Comparison of ENCODE assay signal across 30 cellular contexts in the genomic region with DNA sequence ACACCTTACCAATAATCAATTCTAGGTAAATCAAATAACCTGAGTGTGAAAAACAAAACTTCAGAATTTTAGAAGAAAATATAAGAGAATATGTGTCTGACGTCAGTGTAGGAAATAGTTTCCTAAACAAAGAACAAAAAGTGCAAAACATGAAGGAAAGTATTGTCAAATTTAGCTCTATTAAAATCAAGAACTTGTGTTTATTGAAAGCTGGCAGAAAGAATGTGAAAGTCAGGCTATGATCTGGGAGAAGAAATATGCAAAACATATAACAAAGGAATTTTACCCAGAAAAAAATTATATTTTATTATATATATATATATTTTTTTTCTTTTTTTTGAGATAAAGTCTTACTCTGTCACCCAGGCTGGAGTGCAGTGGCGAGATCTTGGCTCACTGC.
"Had no signal": no experiment of that assay in that cellular context is flagged by ENCODE, and none has a peak within 500 bp of the region (broad histone marks: within the 10 kb centered on the region; RNA-seq: fewer than 3 reads in every experiment).

No MANE protein-coding gene starts in this region.

- H3K9me3 ChIP-seq: ascending aorta, MG63, SJCRH30 had no signal

- H3K4me3 ChIP-seq: ascending aorta, cardiac muscle cell, MG63, SJCRH30, SK-N-MC had no signal

- H3K9me3 Mint-ChIP-seq: activated CD4-positive, alpha-beta T cell treated with anti-CD3 and anti-CD28 coated beads, Interleukin-2, amount 10 ng/mL, durations not matched to agents 24 days and 14 days; activated CD8-positive, alpha-beta T cell treated with anti-CD3 and anti-CD28 coated beads for 36 hours; activated naive CD8-positive, alpha-beta T cell treated with anti-CD3 and anti-CD28 coated beads for 36 hours; activated T-cell treated with anti-CD3 and anti-CD28 coated beads, Interleukin-2, amount 50 U/mL, for 72 hours; activated T-helper 17 cell treated with anti-CD3 and anti-CD28 coated beads, Interleukin-2, amount 50 U/mL, for 72 hours had no signal

- ATAC-seq: activated CD8-positive, alpha-beta T cell treated with anti-CD3 and anti-CD28 coated beads for 36 hours; activated T-cell treated with anti-CD3 and anti-CD28 coated beads, Interleukin-2, amount 50 U/mL, for 72 hours; activated T-helper 17 cell treated with anti-CD3 and anti-CD28 coated beads, Interleukin-2, amount 50 U/mL, for 72 hours; Panc1 had no signal

- H3K4me1 Mint-ChIP-seq: activated naive CD8-positive, alpha-beta T cell treated with anti-CD3 and anti-CD28 coated beads for 36 hours; activated T-helper 17 cell treated with anti-CD3 and anti-CD28 coated beads, Interleukin-2, amount 50 U/mL, for 72 hours had no signal

- H3K27me3 Mint-ChIP-seq: activated naive CD8-positive, alpha-beta T cell treated with anti-CD3 and anti-CD28 coated beads for 36 hours; activated T-helper 17 cell treated with anti-CD3 and anti-CD28 coated beads, Interleukin-2, amount 50 U/mL, for 72 hours had no signal

- H3K36me3 Mint-ChIP-seq: activated naive CD8-positive, alpha-beta T cell treated with anti-CD3 and anti-CD28 coated beads for 36 hours had no signal

- H3K4me1 ChIP-seq: ascending aorta, SJCRH30 had no signal

- DNase-seq: activated CD4-positive, alpha-beta T cell treated with anti-CD3 and anti-CD28 coated beads, Interleukin-2, amount 10 ng/mL, durations not matched to agents 24 days and 14 days; activated CD4-positive, alpha-beta T cell treated with anti-CD3 and anti-CD28 coated beads, Interleukin-2, amount 50 U/mL, for 4 hours; activated CD8-positive, alpha-beta T cell treated with anti-CD3 and anti-CD28 coated beads for 36 hours; activated effector memory CD4-positive, alpha-beta T cell treated with anti-CD3 and anti-CD28 coated beads, Interleukin-2, amount 50 U/mL, for 16 hours; activated naive CD4-positive, alpha-beta T cell; activated naive CD4-positive, alpha-beta T cell treated with anti-CD3 and anti-CD28 coated beads, Interleukin-2, amount 50 U/mL, for 16 hours; activated naive CD8-positive, alpha-beta T cell treated with anti-CD3 and anti-CD28 coated beads for 36 hours; activated T-cell treated with anti-CD3 and anti-CD28 coated beads, Interleukin-2, amount 50 U/mL, for 1 hour; activated T-cell treated with anti-CD3 and anti-CD28 coated beads, Interleukin-2, amount 50 U/mL, for 72 hours; amygdala; Kasumi-1; KG1; MG63; NCI-H1048; NCI-H1105 treated with DMSO at 0.1 percent for 48 hours; NCI-H1436; NCI-H1694; NCI-H1930; NCI-H345; NCI-H510A treated with DMSO at 0.1 percent for 48 hours; NCI-H69; NCI-H82; SHP77; SJCRH30; T1000 had no signal

- H3K27me3 ChIP-seq: ascending aorta, cardiac muscle cell, MG63, SJCRH30 had no signal

- H3K27ac ChIP-seq: ascending aorta, cardiac muscle cell, SJCRH30, SK-N-MC had no signal

- H3K4me3 Mint-ChIP-seq: activated CD4-positive, alpha-beta T cell treated with anti-CD3 and anti-CD28 coated beads, Interleukin-2, amount 10 ng/mL, durations not matched to agents 24 days and 14 days; activated CD8-positive, alpha-beta T cell treated with anti-CD3 and anti-CD28 coated beads for 36 hours; activated naive CD8-positive, alpha-beta T cell treated with anti-CD3 and anti-CD28 coated beads for 36 hours; activated T-cell treated with anti-CD3 and anti-CD28 coated beads, Interleukin-2, amount 50 U/mL, for 72 hours; activated T-helper 17 cell treated with anti-CD3 and anti-CD28 coated beads, Interleukin-2, amount 50 U/mL, for 72 hours had no signal

- H3K36me3 ChIP-seq: ascending aorta, cardiac muscle cell, MG63, SJCRH30 had no signal

- H3K27ac Mint-ChIP-seq: activated CD4-positive, alpha-beta T cell treated with anti-CD3 and anti-CD28 coated beads, Interleukin-2, amount 10 ng/mL, durations not matched to agents 24 days and 14 days; activated CD8-positive, alpha-beta T cell treated with anti-CD3 and anti-CD28 coated beads for 36 hours; activated naive CD8-positive, alpha-beta T cell treated with anti-CD3 and anti-CD28 coated beads for 36 hours; activated T-cell treated with anti-CD3 and anti-CD28 coated beads, Interleukin-2, amount 50 U/mL, for 72 hours; activated T-helper 17 cell treated with anti-CD3 and anti-CD28 coated beads, Interleukin-2, amount 50 U/mL, for 72 hours had no signal
